1 cellular context compared by ENCODE assay signal in the genomic region with DNA sequence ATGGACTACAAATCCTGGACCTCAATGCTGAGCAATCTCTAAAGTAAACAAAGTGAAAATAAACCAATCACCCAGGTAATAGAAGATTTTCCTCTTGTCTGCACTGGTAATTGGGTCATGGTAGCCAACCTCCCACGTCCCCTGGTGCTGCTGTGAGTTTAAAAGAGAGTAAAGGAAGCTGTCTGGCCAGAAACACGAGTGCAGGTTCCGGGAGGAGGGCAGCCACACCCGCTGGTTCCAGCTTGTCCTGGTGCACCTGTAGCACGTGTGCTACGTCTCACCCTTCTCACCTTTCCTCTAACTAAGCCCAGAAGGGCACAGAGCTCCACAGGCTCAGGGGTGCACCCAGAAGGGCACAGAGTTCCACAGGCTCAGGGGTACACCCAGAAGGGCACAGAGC.
TF ChIP-seq lines count a peak whose summit lies in the region.

No MANE protein-coding gene starts in this region.

TF ChIP-seq in HEK293T, 16 proteins besides CTCF, POLR2A, EP300 and RAD21 (continued from another document):
- TF ChIP-seq, protein P1, sequence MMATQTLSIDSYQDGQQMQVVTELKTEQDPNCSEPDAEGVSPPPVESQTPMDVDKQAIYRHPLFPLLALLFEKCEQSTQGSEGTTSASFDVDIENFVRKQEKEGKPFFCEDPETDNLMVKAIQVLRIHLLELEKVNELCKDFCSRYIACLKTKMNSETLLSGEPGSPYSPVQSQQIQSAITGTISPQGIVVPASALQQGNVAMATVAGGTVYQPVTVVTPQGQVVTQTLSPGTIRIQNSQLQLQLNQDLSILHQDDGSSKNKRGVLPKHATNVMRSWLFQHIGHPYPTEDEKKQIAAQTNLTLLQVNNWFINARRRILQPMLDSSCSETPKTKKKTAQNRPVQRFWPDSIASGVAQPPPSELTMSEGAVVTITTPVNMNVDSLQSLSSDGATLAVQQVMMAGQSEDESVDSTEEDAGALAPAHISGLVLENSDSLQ (IDR thresholded peaks at IDR 0.05), result no peak
- TF ChIP-seq SP1 (IDR thresholded peaks at IDR 0.05), result no peak
- TF ChIP-seq FOXA1 (IDR thresholded peaks at IDR 0.05), result no peak
- no peak for TF ChIP-seq SUZ12 (IDR thresholded peaks at IDR 0.05)
- TF ChIP-seq BHLHE40 (IDR thresholded peaks at IDR 0.05; ENCODE audit: borderline replicate concordance), result no peak
